Comparison of ENCODE assay signal across 10 cellular contexts in genomic region chr2:157468931-157469708, GRCh38. TPM values are rescaled to one million over a fixed set of nuclear protein-coding genes. Genes with fewer than 3 reads are reported as not detected.
A peak's percentile ranks its signal among the peaks of the same experiment; 100 is the strongest.
DNase-seq lines count a peak whose midpoint lies in the region; ATAC-seq lines count a peak whose summit lies in the region.
"Had no signal": no experiment of that assay in that cellular context is flagged by ENCODE, and none has a peak within 500 bp of the region (broad histone marks: within the 10 kb centered on the region; RNA-seq: fewer than 3 reads in every experiment).

No MANE protein-coding gene starts in this region.

- H3K27ac ChIP-seq in mucosa of rectum (ENCODE audit: low read depth in 2 of 2, low read length in 2 of 2) (peak overlapping the region; percentile 80 to 83), substantia nigra (ENCODE audit: low read depth, low read length, poor library complexity, severe bottlenecking) (no peak overlapping the region)
- H3K27ac ChIP-seq: parathyroid adenoma, SK-N-MC had no signal

- peak; percentile 85 for DNase-seq in GM04503 (ENCODE audit: low read depth)
- no peak for DNase-seq in activated T-helper 2 cell treated with anti-CD3 and anti-CD28 coated beads, Interferon-gamma antibody, Interleukin-2, Interleukin-4, amounts not matched to agents 10 μg/mL and 5 μg/mL and 100 μg/mL, durations not matched to agents 14 hours and 24 hours and 36 hours (ENCODE audit: low spot score)
- DNase-seq in stimulated activated CD4-positive, alpha-beta T cell treated with anti-CD3 and anti-CD28 coated beads, Interleukin-2, amount 100 ng/mL, for 24 hours = no peak
- no peak for DNase-seq in NCI-H2227 (lab: John Stamatoyannopoulos, UW; ENCODE audit: unreplicated experiment)
- DNase-seq in substantia nigra (lab: John Stamatoyannopoulos, UW) = no peak

- H3K4me3 Mint-ChIP-seq in activated T-helper 2 cell treated with anti-CD3 and anti-CD28 coated beads, Interferon-gamma antibody, Interleukin-2, Interleukin-4, amounts not matched to agents 10 μg/mL and 5 μg/mL and 100 μg/mL, durations not matched to agents 14 hours and 24 hours and 36 hours (ENCODE audit: low read depth) = peak overlapping the region; percentile 69

- H3K36me3 ChIP-seq in mucosa of rectum (ENCODE audit: control insufficient read depth in 2 of 2, insufficient read depth in 2 of 2, low read length in 2 of 2) = no peaks in the 10 kb centered on the region

- intact Hi-C loops in activated T-helper 2 cell treated with anti-CD3 and anti-CD28 coated beads, Interferon-gamma antibody, Interleukin-2, Interleukin-4, amounts not matched to agents 10 μg/mL and 5 μg/mL and 100 μg/mL, durations not matched to agents 14 hours and 24 hours and 36 hours (cut with micrococcal nuclease) = loop anchor here (1.0 to 5.0 kb wide), 5 partner anchors 8 to 1127 kb away; no protein-coding TSS in a partner anchor

- peak; percentile 85 for ATAC-seq in GM21360 (IDR thresholded peaks at IDR 0.05; ENCODE audit: unreplicated experiment)
- ATAC-seq in HG03575 (IDR thresholded peaks at IDR 0.05; ENCODE audit: extremely low read depth, insufficient number of reproducible peaks, low FRiP score, unreplicated experiment) = peak; percentile 66

- H3K27me3 ChIP-seq in mucosa of rectum (ENCODE audit: control insufficient read depth in 2 of 2, insufficient read depth in 2 of 2, low read length in 2 of 2) = no peaks in the 10 kb centered on the region

- H3K4me1 Mint-ChIP-seq in activated T-helper 2 cell treated with anti-CD3 and anti-CD28 coated beads, Interferon-gamma antibody, Interleukin-2, Interleukin-4, amounts not matched to agents 10 μg/mL and 5 μg/mL and 100 μg/mL, durations not matched to agents 14 hours and 24 hours and 36 hours (ENCODE audit: low read depth) = peaks cover 86% of the 10 kb centered on the region

- peak overlapping the region in 1 of 2 donors; percentile 27 for H3K9ac ChIP-seq in mucosa of rectum (ENCODE audit: low read depth in 1 of 2, low read length in 2 of 2)
- H3K9ac ChIP-seq: parathyroid adenoma had no signal

- peak overlapping the region; percentile 96 for H3K27ac Mint-ChIP-seq in activated T-helper 2 cell treated with anti-CD3 and anti-CD28 coated beads, Interferon-gamma antibody, Interleukin-2, Interleukin-4, amounts not matched to agents 10 μg/mL and 5 μg/mL and 100 μg/mL, durations not matched to agents 14 hours and 24 hours and 36 hours

- no peaks in the 10 kb centered on the region for H3K9me3 ChIP-seq in mucosa of rectum (ENCODE audit: control insufficient read depth in 2 of 2, low read length in 2 of 2)

- H3K9me3 Mint-ChIP-seq in activated T-helper 2 cell treated with anti-CD3 and anti-CD28 coated beads, Interferon-gamma antibody, Interleukin-2, Interleukin-4, amounts not matched to agents 10 μg/mL and 5 μg/mL and 100 μg/mL, durations not matched to agents 14 hours and 24 hours and 36 hours = peaks cover 12% of the 10 kb centered on the region

- no peaks in the 10 kb centered on the region for H3K4me1 ChIP-seq in mucosa of rectum (ENCODE audit: control insufficient read depth in 2 of 2, insufficient read depth in 2 of 2, low read length in 2 of 2)
- H3K4me1 ChIP-seq: parathyroid adenoma had no signal

- H3K36me3 Mint-ChIP-seq in activated T-helper 2 cell treated with anti-CD3 and anti-CD28 coated beads, Interferon-gamma antibody, Interleukin-2, Interleukin-4, amounts not matched to agents 10 μg/mL and 5 μg/mL and 100 μg/mL, durations not matched to agents 14 hours and 24 hours and 36 hours (ENCODE audit: low read depth) = peaks cover 19% of the 10 kb centered on the region

- peak overlapping the region in 1 of 2 donors; percentile 42 for H3K4me3 ChIP-seq in mucosa of rectum (ENCODE audit: low read length in 2 of 2)
- H3K4me3 ChIP-seq: SK-N-MC had no signal

- H3K27me3 Mint-ChIP-seq in activated T-helper 2 cell treated with anti-CD3 and anti-CD28 coated beads, Interferon-gamma antibody, Interleukin-2, Interleukin-4, amounts not matched to agents 10 μg/mL and 5 μg/mL and 100 μg/mL, durations not matched to agents 14 hours and 24 hours and 36 hours (ENCODE audit: low read depth) = no peaks in the 10 kb centered on the region

RNA-seq across cellular contexts. Expression of gene CYTIP, which starts 25.2 kb away (rescaled TPM):
- total RNA-seq in activated T-helper 2 cell treated with anti-CD3 and anti-CD28 coated beads, Interferon-gamma antibody, Interleukin-2, Interleukin-4, amounts not matched to agents 10 μg/mL and 5 μg/mL and 100 μg/mL, durations not matched to agents 14 hours and 24 hours and 36 hours = 199 and 206 TPM in 2 replicates
